In genomic region chr7:30594540-30595460, GRCh38 we compare ENCODE assay signal across 8 cellular contexts. TPM values are rescaled to one million over a fixed set of nuclear protein-coding genes. Genes with fewer than 3 reads are reported as not detected.
DNase-seq lines count a peak whose midpoint lies in the region; ATAC-seq and TF ChIP-seq lines count a peak whose summit lies in the region.

GARS1 (plus strand) TSS chr7:30594878; CDS start chr7:30594922, 44 bp downstream.

- no peak for TF ChIP-seq CTCF in BJ (IDR thresholded peaks at IDR 0.05; ENCODE audit: insufficient read depth, low read depth, low read length)

- no peaks in the 10 kb centered on the region for H3K36me3 ChIP-seq in BJ (ENCODE audit: control insufficient read depth, insufficient read depth, low read length)

- ATAC-seq in HG03457 (IDR thresholded peaks at IDR 0.05; ENCODE audit: unreplicated experiment): peak; percentile 89

- CTCF ChIA-PET in BJ (lab: Yijun Ruan, JAX): interaction anchor here (1.2 kb wide), 1 partner anchor 11 kb away, joined by 3 read pairs; no protein-coding TSS in a partner anchor

- H3K27me3 ChIP-seq in BJ (ENCODE audit: control insufficient read depth, insufficient read depth, low read length): no peaks in the 10 kb centered on the region
- H3K27me3 ChIP-seq in layer of hippocampus (ENCODE audit: control insufficient read depth, insufficient read depth, low read length): no peaks in the 10 kb centered on the region

- POLR2A ChIA-PET in BJ (lab: Charles Lee): no interaction called here

- DNase-seq in BJ (ENCODE audit: low read depth): peak; percentile 35
- DNase-seq in GM19240 (ENCODE audit: insufficient read length, low spot score): peak; percentile 51
- DNase-seq in NCI-H526 (lab: John Stamatoyannopoulos, UW): peak; percentile 85 to 95
- DNase-seq in activated CD4-positive, alpha-beta T cell treated with anti-CD3 and anti-CD28 coated beads for 48 hours: peak; percentile 93
- peak; percentile 77 to 83 (median 80) for DNase-seq in stimulated activated CD4-positive, alpha-beta T cell treated with anti-CD3 and anti-CD28 coated beads, Interleukin-1b, Interleukin-23, amount 100 ng/mL, for 24 hours (ENCODE audit: low read depth in 4 of 4, low spot score in 1 of 4)

- H3K27ac ChIP-seq in cingulate gyrus (ENCODE audit: low read depth, low read length): peak within 1 kb of the TSS; percentile 94
- peak within 1 kb of the TSS; percentile 92 for H3K27ac ChIP-seq in layer of hippocampus (ENCODE audit: low read depth, low read length)

- H3K4me3 ChIP-seq in BJ (ENCODE audit: low read depth, low read length): peak within 1 kb of the TSS; percentile 92

RNA-seq across cellular contexts. Expression of gene GARS1, which starts in this region (rescaled TPM):
- polyA plus RNA-seq in BJ (2011; rRNA removed): 1,006 and 1,118 TPM in 2 replicates
- polyA minus RNA-seq in BJ (2011; rRNA and poly(A)+ RNA removed): 894 and 956 TPM in 2 replicates

Comparison
In these comparisons a context has a peak if more than half of its experiments do, and no peak if none do; other contexts are left out.
1. Peak in every context shown above with its lines: DNase-seq, ATAC-seq, H3K4me3 ChIP-seq and H3K27ac ChIP-seq.
2. DNase-seq: peak in every context shown above with its lines; median percentile 93 in activated CD4-positive, alpha-beta T cell treated with anti-CD3 and anti-CD28 coated beads for 48 hours; 90 in NCI-H526; 80 in stimulated activated CD4-positive, alpha-beta T cell treated with anti-CD3 and anti-CD28 coated beads, Interleukin-1b, Interleukin-23, amount 100 ng/mL, for 24 hours; 51 in GM19240; 35 in BJ.